In genomic region chr11:121615506-121615905, GRCh38 we compare ENCODE assay signal across 22 cellular contexts.
DNase-seq lines count a peak whose midpoint lies in the region; ATAC-seq and TF ChIP-seq lines count a peak whose summit lies in the region.
"Had no signal": no experiment of that assay in that cellular context is flagged by ENCODE, and none has a peak within 500 bp of the region (broad histone marks: within the 10 kb centered on the region; RNA-seq: fewer than 3 reads in every experiment).

No MANE protein-coding gene starts in this region.

- no peaks in the 10 kb centered on the region for H3K27me3 Mint-ChIP-seq in activated T-cell treated with anti-CD3 and anti-CD28 coated beads, Interleukin-2, amount 50 U/mL, for 24 hours
- H3K27me3 Mint-ChIP-seq in T-helper 17 cell (no peaks in the 10 kb centered on the region), type B pancreatic cell (no peaks in the 10 kb centered on the region)
- H3K27me3 Mint-ChIP-seq: activated B cell treated with CpG ODN at 0.5 μM for 24 hours; natural killer cell treated with Interleukin-12 subunit alpha and Interleukin-12 subunit beta and Interleukin-15 and Interleukin-18, amount 100 ng/mL, for 72 hours had no signal

- H3K4me1 Mint-ChIP-seq in activated T-cell treated with anti-CD3 and anti-CD28 coated beads, Interleukin-2, amount 50 U/mL, for 24 hours (ENCODE audit: low read depth) = no peaks in the 10 kb centered on the region
- H3K4me1 Mint-ChIP-seq in T-helper 17 cell (peaks cover 9% of the 10 kb centered on the region), type B pancreatic cell (ENCODE audit: unreplicated experiment) (peaks cover 8% of the 10 kb centered on the region)
- H3K4me1 Mint-ChIP-seq: activated B cell treated with CpG ODN at 0.5 μM for 24 hours had no signal

- intact Hi-C loops in posterior vena cava (cut with DNase I) = no loop called here

- no peak for DNase-seq in activated T-cell treated with anti-CD3 and anti-CD28 coated beads, Interleukin-2, amount 50 U/mL, for 24 hours
- DNase-seq in activated T-cell treated with anti-CD3 and anti-CD28 coated beads for 4 hours (no peak), T-helper 17 cell (no peak), epithelial cell of esophagus (ENCODE audit: low read depth) (peak; percentile 68), type B pancreatic cell (ENCODE audit: extremely low spot score, unreplicated experiment) (no peak), NCI-H526 treated with DMSO at 0.1 percent for 48 hours (lab: John Stamatoyannopoulos, UW) (no peak), kidney glomerular epithelial cell (lab: John Stamatoyannopoulos, UW) (no peak), posterior vena cava (ENCODE audit: low spot score) (no peak)
- DNase-seq: 8988T; activated B cell treated with CpG ODN at 0.5 μM for 24 hours; activated CD8-positive, alpha-beta T cell treated with anti-CD3 and anti-CD28 coated beads, Interleukin-2, amount 10 ng/mL, durations not matched to agents 7 days and 5 days; DMS53; heart right ventricle; NCI-H1694 treated with DMSO at 0.1 percent for 48 hours; SHP77; spleen; T-helper 2 cell; thyroid gland had no signal

- H3K27ac Mint-ChIP-seq in activated T-cell treated with anti-CD3 and anti-CD28 coated beads, Interleukin-2, amount 50 U/mL, for 24 hours = peak overlapping the region; percentile 19
- H3K27ac Mint-ChIP-seq in T-helper 17 cell (peak overlapping the region; percentile 19), type B pancreatic cell (peak overlapping the region; percentile 3)
- H3K27ac Mint-ChIP-seq: activated B cell treated with CpG ODN at 0.5 μM for 24 hours had no signal

- no peak for TF ChIP-seq CTCF in epithelial cell of esophagus (IDR thresholded peaks at IDR 0.05; ENCODE audit: insufficient read depth, low read depth, low read length, missing control alignments)
- no peak for TF ChIP-seq CTCF in type B pancreatic cell (conservative IDR thresholded peaks at IDR 0.05)

- H3K4me3 ChIP-seq in epithelial cell of esophagus (ENCODE audit: low read length) = no peak overlapping the region
- H3K4me3 ChIP-seq: ascending aorta, heart right ventricle, prostate gland, spleen, thyroid gland had no signal

- no peaks in the 10 kb centered on the region for H3K9me3 Mint-ChIP-seq in activated T-cell treated with anti-CD3 and anti-CD28 coated beads, Interleukin-2, amount 50 U/mL, for 24 hours
- H3K9me3 Mint-ChIP-seq in type B pancreatic cell = no peaks in the 10 kb centered on the region
- H3K9me3 Mint-ChIP-seq: activated B cell treated with CpG ODN at 0.5 μM for 24 hours; natural killer cell treated with Interleukin-12 subunit alpha and Interleukin-12 subunit beta and Interleukin-15 and Interleukin-18, amount 100 ng/mL, for 72 hours had no signal

- peaks cover 98% of the 10 kb centered on the region for H3K36me3 Mint-ChIP-seq in activated T-cell treated with anti-CD3 and anti-CD28 coated beads, Interleukin-2, amount 50 U/mL, for 24 hours (ENCODE audit: low read depth)
- H3K36me3 Mint-ChIP-seq in T-helper 17 cell (ENCODE audit: low read depth) = peaks cover 11% of the 10 kb centered on the region
- H3K36me3 Mint-ChIP-seq in type B pancreatic cell = peaks cover 52% of the 10 kb centered on the region

- H3K9me3 ChIP-seq in T-helper 17 cell (ENCODE audit: control insufficient read depth, low read length, poor library complexity, severe bottlenecking) = no peaks in the 10 kb centered on the region
- H3K9me3 ChIP-seq: ascending aorta, heart right ventricle, prostate gland, spleen, thyroid gland had no signal

- ATAC-seq in T-helper 17 cell = no peak
- ATAC-seq: activated CD8-positive, alpha-beta T cell treated with anti-CD3 and anti-CD28 coated beads, Interleukin-2, amount 10 ng/mL, durations not matched to agents 7 days and 5 days; esophagus mucosa; heart right ventricle; natural killer cell treated with Interleukin-12 subunit alpha and Interleukin-12 subunit beta and Interleukin-15 and Interleukin-18, amount 100 ng/mL, for 72 hours had no signal

- no peak overlapping the region for H3K4me3 Mint-ChIP-seq in activated T-cell treated with anti-CD3 and anti-CD28 coated beads, Interleukin-2, amount 50 U/mL, for 24 hours
- H3K4me3 Mint-ChIP-seq in T-helper 17 cell (no peak overlapping the region), type B pancreatic cell (no peak overlapping the region)
- H3K4me3 Mint-ChIP-seq: activated B cell treated with CpG ODN at 0.5 μM for 24 hours; activated CD8-positive, alpha-beta T cell treated with anti-CD3 and anti-CD28 coated beads, Interleukin-2, amount 10 ng/mL, durations not matched to agents 7 days and 5 days; natural killer cell treated with Interleukin-12 subunit alpha and Interleukin-12 subunit beta and Interleukin-15 and Interleukin-18, amount 100 ng/mL, for 72 hours had no signal
